9 cellular contexts compared by ENCODE assay signal in genomic region chr15:31977812-31978662, GRCh38. TPM values are rescaled to one million over a fixed set of nuclear protein-coding genes. Genes with fewer than 3 reads are reported as not detected.
DNase-seq lines count a peak whose midpoint lies in the region; ATAC-seq and TF ChIP-seq lines count a peak whose summit lies in the region.
"Had no signal": no experiment of that assay in that cellular context is flagged by ENCODE, and none has a peak within 500 bp of the region (broad histone marks: within the 10 kb centered on the region; RNA-seq: fewer than 3 reads in every experiment).

No MANE protein-coding gene starts in this region.

- H3K9me2 ChIP-seq in SK-N-SH, result no peaks in the 10 kb centered on the region

- peak; percentile 79 for TF ChIP-seq CTCF in SK-N-SH (IDR thresholded peaks at IDR 0.05)
- TF ChIP-seq CTCF in smooth muscle cell (IDR thresholded peaks at IDR 0.05; ENCODE audit: borderline replicate concordance, insufficient read depth, poor library complexity, severe bottlenecking), result peak; percentile 90

- 21% methylated on average over 22 of the region's 22 CpGs for WGBS in HUES64
- 23% methylated on average over 14 of the region's 22 CpGs for WGBS in SK-N-SH (ENCODE audit: low lambda C conversion rate)
- 15% methylated on average over 22 of the region's 22 CpGs for WGBS in smooth muscle cell (ENCODE audit: low lambda C conversion rate)

- no peak overlapping the region for H3K27ac Mint-ChIP-seq in activated naive CD4-positive, alpha-beta T cell treated with anti-CD3 and anti-CD28 coated beads, Interleukin-2, amount 50 U/mL, for 72 hours

- no peaks in the 10 kb centered on the region for H3F3A ChIP-seq in SK-N-SH (replicated peaks; ENCODE audit: insufficient read depth)
- no peaks in the 10 kb centered on the region for H3F3A ChIP-seq in smooth muscle cell (ENCODE audit: low read depth)

- H3K27me3 ChIP-seq in HUES64 (ENCODE audit: insufficient read depth, low read length) (peaks cover 14% of the 10 kb centered on the region), SK-N-SH (ENCODE audit: insufficient read depth) (no peaks in the 10 kb centered on the region), smooth muscle cell (ENCODE audit: low read depth) (peaks cover 11% of the 10 kb centered on the region)
- H3K27me3 ChIP-seq: BLaER1 had no signal

- TF ChIP-seq EP300 in SK-N-SH (IDR thresholded peaks at IDR 0.05; ENCODE audit: borderline replicate concordance in 1 of 2, low read depth in 1 of 2, low read length in 1 of 2), result no peak

- H3K9me3 Mint-ChIP-seq in activated naive CD4-positive, alpha-beta T cell treated with anti-CD3 and anti-CD28 coated beads, Interleukin-2, amount 50 U/mL, for 72 hours, result no peaks in the 10 kb centered on the region

- no peaks in the 10 kb centered on the region for H3K36me3 Mint-ChIP-seq in activated naive CD4-positive, alpha-beta T cell treated with anti-CD3 and anti-CD28 coated beads, Interleukin-2, amount 50 U/mL, for 72 hours

- peak overlapping the region; percentile 20; the same call in 1 of the 2 replicates for H3K4me3 ChIP-seq in HUES64 (ENCODE audit: low read length)
- H3K4me3 ChIP-seq in SK-N-SH (ENCODE audit: low read depth in 2 of 2, low read length in 1 of 2), result peak overlapping the region in 1 of 2 experiments; percentile 29; a peak in 2 of 4 replicates
- H3K4me3 ChIP-seq in smooth muscle cell, result peak overlapping the region; percentile 12
- H3K4me3 ChIP-seq: BLaER1 had no signal

- no peaks in the 10 kb centered on the region for H4K20me1 ChIP-seq in SK-N-SH (ENCODE audit: insufficient read depth)
- no peaks in the 10 kb centered on the region for H4K20me1 ChIP-seq in smooth muscle cell (ENCODE audit: low read depth)
- H4K20me1 ChIP-seq: BLaER1 had no signal

- peak overlapping the region; percentile 7; the same call in 1 of the 2 replicates for H3K4me2 ChIP-seq in SK-N-SH
- peak overlapping the region; percentile 76 for H3K4me2 ChIP-seq in smooth muscle cell
- H3K4me2 ChIP-seq: BLaER1 had no signal

- CTCF ChIA-PET in SK-N-SH (lab: Yijun Ruan, JAX), result interaction anchor here (0.6 to 6.0 kb wide), 47 partner anchors 9 to 472 kb away, joined by 3 to 167 read pairs (median 5); partner anchors contain the start of gene CHRNA7

- H3K9ac ChIP-seq in HUES64 (ENCODE audit: low read depth, low read length), result no peak overlapping the region
- H3K9ac ChIP-seq in SK-N-SH, result no peak overlapping the region
- no peak overlapping the region for H3K9ac ChIP-seq in smooth muscle cell (ENCODE audit: low read depth)
- H3K9ac ChIP-seq: BLaER1 had no signal

- ATAC-seq in activated naive CD4-positive, alpha-beta T cell treated with anti-CD3 and anti-CD28 coated beads, Interleukin-2, amount 50 U/mL, for 72 hours, result peak; percentile 70 to 76

- peak; percentile 88 for TF ChIP-seq RAD21 in SK-N-SH (IDR thresholded peaks at IDR 0.05; ENCODE audit: low read length)

- DNase-seq in NCI-H1417 (lab: John Stamatoyannopoulos, UW) (peak; percentile 31 to 61 (median 41)), NCI-H1417 treated with DMSO at 0.1 percent for 48 hours (lab: John Stamatoyannopoulos, UW) (no peak), SK-N-SH (peak; percentile 86), hepatic stellate cell (ENCODE audit: low spot score) (peak; percentile 50), smooth muscle cell (lab: John Stamatoyannopoulos, UW; ENCODE audit: unreplicated experiment) (peak; percentile 20), ureter (ENCODE audit: low spot score) (no peak)
- peak in 1 of 2 donors; percentile 70 for DNase-seq in activated naive CD4-positive, alpha-beta T cell treated with anti-CD3 and anti-CD28 coated beads, Interleukin-2, amount 50 U/mL, for 72 hours (ENCODE audit: low spot score in 2 of 2)

- H3K9me3 ChIP-seq in HUES64 (ENCODE audit: insufficient read depth, low read depth, low read length) (no peaks in the 10 kb centered on the region), SK-N-SH (no peaks in the 10 kb centered on the region), smooth muscle cell (replicated peaks; ENCODE audit: low read depth) (no peaks in the 10 kb centered on the region)
- H3K9me3 ChIP-seq: BLaER1 had no signal

- H2AFZ ChIP-seq in SK-N-SH (ENCODE audit: low read depth) (no peak overlapping the region), smooth muscle cell (ENCODE audit: low read depth) (no peak overlapping the region)

- H3K79me2 ChIP-seq in SK-N-SH (ENCODE audit: insufficient read depth) (no peaks in the 10 kb centered on the region), smooth muscle cell (ENCODE audit: low read depth) (no peaks in the 10 kb centered on the region)

- H3K36me3 ChIP-seq in HUES64 (ENCODE audit: insufficient read depth, low read length) (no peaks in the 10 kb centered on the region), SK-N-SH (replicated peaks in 1 of 2; ENCODE audit: control insufficient read depth in 1 of 2, insufficient read depth in 2 of 2, low read length in 1 of 2) (no peaks in the 10 kb centered on the region), smooth muscle cell (ENCODE audit: low read depth) (no peaks in the 10 kb centered on the region)
- H3K36me3 ChIP-seq: BLaER1 had no signal

- H3K27ac ChIP-seq in HUES64 (ENCODE audit: low read depth, low read length) (no peak overlapping the region), SK-N-SH (ENCODE audit: low read depth in 2 of 2, low read length in 1 of 2) (peak overlapping the region in 1 of 2 experiments; percentile 78; a peak in 2 of 4 replicates), smooth muscle cell (ENCODE audit: low read depth) (no peak overlapping the region)
- H3K27ac ChIP-seq: BLaER1 had no signal

- POLR2A ChIA-PET in SK-N-SH (lab: Yijun Ruan, JAX), result interaction anchor here (0.9 to 2.2 kb wide), 3 partner anchors 51 to 91 kb away, joined by 3 to 17 read pairs (median 3); partner anchors contain the start of gene CHRNA7

- H3K4me1 ChIP-seq in HUES64 (ENCODE audit: insufficient read depth, low read length), result peaks cover 6% of the 10 kb centered on the region; the same call in 1 of the 2 replicates
- H3K4me1 ChIP-seq in SK-N-SH (ENCODE audit: control insufficient read depth in 1 of 2, insufficient read depth in 2 of 2, low read depth in 1 of 2, low read length in 1 of 2), result peaks cover 0 to 62% of the 10 kb centered on the region in 2 experiments; a peak in 2 of 4 replicates
- no peaks in the 10 kb centered on the region for H3K4me1 ChIP-seq in smooth muscle cell (ENCODE audit: low read depth)

TF ChIP-seq in SK-N-SH, 30 proteins besides CTCF, POLR2A, EP300 and RAD21:
- TF ChIP-seq SMC3 (IDR thresholded peaks at IDR 0.05; ENCODE audit: low read depth, low read length), result peak; percentile 93
- TF ChIP-seq FOSL2 (IDR thresholded peaks at IDR 0.05; ENCODE audit: borderline replicate concordance, low read depth), result no peak
- TF ChIP-seq TCF12 (IDR thresholded peaks at IDR 0.05), result no peak
- TF ChIP-seq MAX (IDR thresholded peaks at IDR 0.05; ENCODE audit: low read depth), result no peak
- TF ChIP-seq FOXJ3 (CRISPR knock-in tag; IDR thresholded peaks at IDR 0.05), result no peak
- TF ChIP-seq EZH2phosphoT487 (IDR thresholded peaks at IDR 0.05; ENCODE audit: borderline replicate concordance, low read depth), result no peak
- no peak for TF ChIP-seq TEAD4 (IDR thresholded peaks at IDR 0.05; ENCODE audit: borderline replicate concordance, insufficient read depth)
- no peak for TF ChIP-seq ZBTB33 (IDR thresholded peaks at IDR 0.05; ENCODE audit: borderline replicate concordance, low read depth)
- no peak for TF ChIP-seq PBX3 (IDR thresholded peaks at IDR 0.05)
- 0 out of 2 replicates have a peak, but pooled peaks have one; percentile 21 for TF ChIP-seq RCOR1 (IDR thresholded peaks at IDR 0.05; ENCODE audit: low read length)
- TF ChIP-seq CHD2 (IDR thresholded peaks at IDR 0.05; ENCODE audit: low read length, partially characterized antibody), result no peak
TF ChIP-seq in SK-N-SH: peak in this region for 2.

RNA-seq across cellular contexts. Expression of gene CHRNA7, which starts 52.3 kb away (rescaled TPM):
- 3.6 TPM for polyA plus RNA-seq in HUES64 (2013, experiment 1 of 2)
- 3.5 TPM for polyA plus RNA-seq in HUES64 (2013, experiment 2 of 2)
- polyA plus RNA-seq in SK-N-SH (2012; rRNA removed) (0.38 and 0.80 TPM in 2 replicates), smooth muscle cell (1.2 and 1.4 TPM in 2 replicates)
- 0.50 and 0.64 TPM in 2 replicates for polyA plus RNA-seq in SK-N-SH (2012; cell fraction: cytosol; rRNA removed)
- polyA plus RNA-seq in SK-N-SH (2012; cell fraction: nucleus; rRNA removed), result 0.85 and 2.0 TPM in 2 replicates
- total RNA-seq in activated naive CD4-positive, alpha-beta T cell treated with anti-CD3 and anti-CD28 coated beads, Interleukin-2, amount 50 U/mL, for 72 hours, result under 1 TPM in 1 of 2 donors, not detected in 1; 0.39 TPM
- total RNA-seq in smooth muscle cell (1.4 and 2.5 TPM in 2 replicates), ureter (8.3 TPM)

Comparison
In these comparisons a context has a peak if more than half of its experiments do, and no peak if none do; other contexts are left out.
1. DNase-seq: peak in NCI-H1417 (3 of 3), SK-N-SH (single experiment), hepatic stellate cell (single experiment) and smooth muscle cell (single experiment); none in NCI-H1417 treated with DMSO at 0.1 percent for 48 hours (single experiment) and ureter (single experiment).